17 cellular contexts compared by ENCODE assay signal in genomic region chrX:42754129-42754528, GRCh38. TPM values are rescaled to one million over a fixed set of nuclear protein-coding genes. Genes with fewer than 3 reads are reported as not detected.
DNase-seq lines count a peak whose midpoint lies in the region; ATAC-seq and TF ChIP-seq lines count a peak whose summit lies in the region.
"Had no signal": no experiment of that assay in that cellular context is flagged by ENCODE, and none has a peak within 500 bp of the region (broad histone marks: within the 10 kb centered on the region; RNA-seq: fewer than 3 reads in every experiment).

No MANE protein-coding gene starts in this region.

- H3K4me3 Mint-ChIP-seq in activated T-helper 17 cell treated with anti-CD3 and anti-CD28 coated beads, Interleukin-2, amount 50 U/mL, for 72 hours, result no peak overlapping the region
- no peak overlapping the region for H3K4me3 Mint-ChIP-seq in GM23338
- H3K4me3 Mint-ChIP-seq: CD4-positive, CD25-positive, alpha-beta regulatory T cell had no signal

- no peaks in the 10 kb centered on the region for H3K4me1 ChIP-seq in left ventricle myocardium inferior
- peaks cover 10% of the 10 kb centered on the region for H3K4me1 ChIP-seq in osteoblast (ENCODE audit: insufficient read depth, low read length)
- no peaks in the 10 kb centered on the region for H3K4me1 ChIP-seq in GM23338 (ENCODE audit: insufficient read depth)
- H3K4me1 ChIP-seq: BLaER1 treated with 17β-estradiol and CSF1 and Interleukin-3, amounts not matched to agents 10 nM and 100 nM had no signal

- no peak overlapping the region for H3K27ac Mint-ChIP-seq in activated T-helper 17 cell treated with anti-CD3 and anti-CD28 coated beads, Interleukin-2, amount 50 U/mL, for 72 hours
- H3K27ac Mint-ChIP-seq in GM23338, result no peak overlapping the region; the same call in 1 of the 2 replicates
- H3K27ac Mint-ChIP-seq: CD4-positive, CD25-positive, alpha-beta regulatory T cell had no signal

- H3K27me3 ChIP-seq in left ventricle myocardium inferior (ENCODE audit: low read depth) (no peaks in the 10 kb centered on the region), osteoblast (ENCODE audit: insufficient read depth, low read length) (no peaks in the 10 kb centered on the region), GM23338 (ENCODE audit: insufficient read depth) (no peaks in the 10 kb centered on the region)

- DNase-seq in Right ventricle myocardium inferior (ENCODE audit: missing footprints) (no peak), left ventricle myocardium inferior (no peak), islet precursor cell (peak; percentile 57), osteoblast (ENCODE audit: insufficient read length, low spot score, missing footprints) (peak; percentile 15), AML-193 (lab: John Stamatoyannopoulos, UW) (no peak), GM23338 (ENCODE audit: low spot score) (no peak)
- DNase-seq: Calu3; CD4-positive, CD25-positive, alpha-beta regulatory T cell; DMS79 had no signal

- intact Hi-C loops in Right ventricle myocardium inferior (cut with DNase I) (no loop called here), left ventricle myocardium inferior (cut with micrococcal nuclease) (no loop called here)

- ATAC-seq in Right ventricle myocardium inferior (peak; percentile 65), GM23338 (no peak)
- ATAC-seq in activated T-helper 17 cell treated with anti-CD3 and anti-CD28 coated beads, Interleukin-2, amount 50 U/mL, for 72 hours (replicated peaks), result no peak
- ATAC-seq: GM12878, HCT116, HepG2 had no signal

- H2AFZ ChIP-seq in osteoblast (ENCODE audit: low read length) (no peak overlapping the region), GM23338 (no peak overlapping the region)

- no peaks in the 10 kb centered on the region for H4K20me1 ChIP-seq in osteoblast (ENCODE audit: insufficient read depth, low read length)
- no peaks in the 10 kb centered on the region for H4K20me1 ChIP-seq in GM23338 (replicated peaks; ENCODE audit: insufficient read depth)

- H3K36me3 ChIP-seq in left ventricle myocardium inferior, result no peaks in the 10 kb centered on the region
- H3K36me3 ChIP-seq in osteoblast (ENCODE audit: insufficient read depth, low read length), result no peaks in the 10 kb centered on the region
- H3K36me3 ChIP-seq in GM23338 (ENCODE audit: insufficient read depth), result no peaks in the 10 kb centered on the region
- H3K36me3 ChIP-seq: BLaER1 treated with 17β-estradiol and CSF1 and Interleukin-3, amounts not matched to agents 10 nM and 100 nM had no signal

- H3K27ac ChIP-seq in left ventricle myocardium inferior (replicated peaks) (no peak overlapping the region), osteoblast (ENCODE audit: low read depth, low read length) (no peak overlapping the region), GM23338 (ENCODE audit: low read depth) (no peak overlapping the region)
- H3K27ac ChIP-seq: 22Rv1; BLaER1 treated with 17β-estradiol and CSF1 and Interleukin-3, amounts not matched to agents 10 nM and 100 nM had no signal

- H3K9me3 ChIP-seq in left ventricle myocardium inferior (replicated peaks) (no peaks in the 10 kb centered on the region), osteoblast (ENCODE audit: low read depth, low read length) (no peaks in the 10 kb centered on the region)
- H3K9me3 ChIP-seq: BLaER1 treated with 17β-estradiol and CSF1 and Interleukin-3, amounts not matched to agents 10 nM and 100 nM had no signal

- H3K4me3 ChIP-seq in left ventricle myocardium inferior (no peak overlapping the region), osteoblast (ENCODE audit: insufficient read depth, low read length) (no peak overlapping the region), GM23338 (no peak overlapping the region)
- H3K4me3 ChIP-seq: BLaER1 treated with 17β-estradiol and CSF1 and Interleukin-3, amounts not matched to agents 10 nM and 100 nM; GM12878 had no signal

- no peaks in the 10 kb centered on the region for H3F3A ChIP-seq in GM23338 (replicated peaks; ENCODE audit: low read depth)

- H3K27me3 Mint-ChIP-seq in activated T-helper 17 cell treated with anti-CD3 and anti-CD28 coated beads, Interleukin-2, amount 50 U/mL, for 72 hours, result no peaks in the 10 kb centered on the region
- no peaks in the 10 kb centered on the region for H3K27me3 Mint-ChIP-seq in GM23338 (ENCODE audit: insufficient read depth, low read depth, poor library complexity)
- H3K27me3 Mint-ChIP-seq: CD4-positive, CD25-positive, alpha-beta regulatory T cell had no signal

- H3K36me3 Mint-ChIP-seq in activated T-helper 17 cell treated with anti-CD3 and anti-CD28 coated beads, Interleukin-2, amount 50 U/mL, for 72 hours (ENCODE audit: low read depth), result no peaks in the 10 kb centered on the region
- peaks cover 4% of the 10 kb centered on the region; the same call in 1 of the 3 replicates for H3K36me3 Mint-ChIP-seq in GM23338 (ENCODE audit: low read depth)
- H3K36me3 Mint-ChIP-seq: CD4-positive, CD25-positive, alpha-beta regulatory T cell had no signal

- no peaks in the 10 kb centered on the region for H3K4me1 Mint-ChIP-seq in activated T-helper 17 cell treated with anti-CD3 and anti-CD28 coated beads, Interleukin-2, amount 50 U/mL, for 72 hours
- peaks cover 7% of the 10 kb centered on the region; the same call in 1 of the 3 replicates for H3K4me1 Mint-ChIP-seq in GM23338

- H3K9me3 Mint-ChIP-seq in activated T-helper 17 cell treated with anti-CD3 and anti-CD28 coated beads, Interleukin-2, amount 50 U/mL, for 72 hours, result no peaks in the 10 kb centered on the region
- peaks cover 6% of the 10 kb centered on the region; the same call in 2 of the 3 replicates for H3K9me3 Mint-ChIP-seq in GM23338

- H3K9me2 ChIP-seq in GM23338 (ENCODE audit: insufficient read depth), result no peaks in the 10 kb centered on the region; the same call in 1 of the 2 replicates

- TF ChIP-seq CTCF in left ventricle myocardium inferior (IDR thresholded peaks at IDR 0.05; ENCODE audit: borderline replicate concordance) (no peak), osteoblast (IDR thresholded peaks at IDR 0.05; ENCODE audit: extremely low read depth, low read depth, low read length) (no peak), GM23338 (conservative IDR thresholded peaks at IDR 0.05; ENCODE audit: low read depth in 2 of 2) (no peak)

- H3K79me2 ChIP-seq in osteoblast (ENCODE audit: insufficient read depth, low read length) (no peaks in the 10 kb centered on the region), GM23338 (replicated peaks; ENCODE audit: insufficient read depth) (no peaks in the 10 kb centered on the region)

- H3K4me2 ChIP-seq in osteoblast (ENCODE audit: insufficient read depth, low read length) (no peak overlapping the region), GM23338 (no peak overlapping the region)
- H3K4me2 ChIP-seq: BLaER1 treated with 17β-estradiol and CSF1 and Interleukin-3, amounts not matched to agents 10 nM and 100 nM had no signal

TF ChIP-seq in GM23338, 12 proteins besides CTCF, POLR2A, EP300 and RAD21 (continues in another document):
- TF ChIP-seq ZNF331 (CRISPR knock-in tag; IDR thresholded peaks at IDR 0.05; ENCODE audit: low read depth) (no peak), POLR2AphosphoS5 (IDR thresholded peaks at IDR 0.05; ENCODE audit: low read depth) (no peak), JUNB (IDR thresholded peaks at IDR 0.05; ENCODE audit: unreplicated experiment) (no peak), NANOG (IDR thresholded peaks at IDR 0.05; ENCODE audit: borderline replicate concordance) (no peak), ZNF114 (CRISPR knock-in tag; IDR thresholded peaks at IDR 0.05) (no peak), CREB1 (CRISPR knock-in tag; IDR thresholded peaks at IDR 0.05; ENCODE audit: low read depth) (no peak), REST (IDR thresholded peaks at IDR 0.05; ENCODE audit: unreplicated experiment) (no peak), ETS1 (IDR thresholded peaks at IDR 0.05) (no peak)

RNA-seq across cellular contexts. Expression of gene PPP1R2C, which starts 23.8 kb away (rescaled TPM):
- total RNA-seq in Right ventricle myocardium inferior (not detected), left ventricle myocardium inferior (not detected), osteoblast (not detected in 2 replicates)
- not detected for total RNA-seq in activated T-helper 17 cell treated with anti-CD3 and anti-CD28 coated beads, Interleukin-2, amount 50 U/mL, for 72 hours
- not detected in 2 replicates for total RNA-seq in GM23338 (2014; rRNA removed; shearing (Covaris generic))
- polyA plus RNA-seq in GM23338 (2016; fragmentation: Nextera tagmentation; extraction: Ambion mirVana), result not detected in 2 replicates
- total RNA-seq: A673, Calu3, G401, GM12878, HepG2 had no signal
- polyA plus RNA-seq: GM12878, HepG2 had no signal

Comparison
In these comparisons a context has a peak if more than half of its experiments do, and no peak if none do; other contexts are left out.
1. DNase-seq: peak in islet precursor cell (single experiment) and osteoblast (single experiment); none in Right ventricle myocardium inferior (single experiment), left ventricle myocardium inferior (single experiment), AML-193 (0 of 2) and GM23338 (single experiment).